2 cellular contexts compared by ENCODE assay signal in genomic region chr4:113760852-113761681, GRCh38.
A peak's percentile ranks its signal among the peaks of the same experiment; 100 is the strongest.
TF ChIP-seq lines count a peak whose summit lies in the region.

No MANE protein-coding gene starts in this region.

TF ChIP-seq in IMR-90, 13 proteins besides CTCF, POLR2A, EP300 and RAD21:
- TF ChIP-seq SMC3 (IDR thresholded peaks at IDR 0.05; ENCODE audit: low read depth, low read length) (no peak), USF2 (IDR thresholded peaks at IDR 0.05; ENCODE audit: low read depth, low read length) (no peak), MXI1 (IDR thresholded peaks at IDR 0.05; ENCODE audit: borderline replicate concordance, low read depth, low read length) (peak; percentile 44; the same call in 1 of the 2 replicates), MAZ (IDR thresholded peaks at IDR 0.05; ENCODE audit: borderline replicate concordance, low read depth, low read length) (no peak), CEBPB (IDR thresholded peaks at IDR 0.05; ENCODE audit: low read depth, low read length) (peak; percentile 96), BHLHE40 (IDR thresholded peaks at IDR 0.05; ENCODE audit: low read depth, low read length) (peak; percentile 89; the same call in 1 of the 2 replicates), RFX5 (IDR thresholded peaks at IDR 0.05; ENCODE audit: low read depth, low read length) (no peak), RCOR1 (IDR thresholded peaks at IDR 0.05; ENCODE audit: insufficient replicate concordance, low read length) (no peak)

TF ChIP-seq in GM12878, 131 proteins besides CTCF, POLR2A, EP300 and RAD21:
- peak; percentile 77; the same call in 1 of the 2 replicates for TF ChIP-seq BACH1 (IDR thresholded peaks at IDR 0.05; ENCODE audit: borderline replicate concordance)
- no peak for TF ChIP-seq E2F4 (IDR thresholded peaks at IDR 0.05; ENCODE audit: low read depth, low read length)
- TF ChIP-seq NFXL1 (IDR thresholded peaks at IDR 0.05; ENCODE audit: borderline replicate concordance) = no peak
- peak; percentile 43; the same call in 1 of the 2 replicates for TF ChIP-seq DPF2 (IDR thresholded peaks at IDR 0.05)
- TF ChIP-seq NR2C1 (IDR thresholded peaks at IDR 0.05) = 0 out of 2 replicates have a peak, but pooled peaks have one; percentile 8
- 0 out of 2 replicates have a peak, but pooled peaks have one; percentile 61 for TF ChIP-seq MLLT1 (IDR thresholded peaks at IDR 0.05)
- TF ChIP-seq ZZZ3 (IDR thresholded peaks at IDR 0.05; ENCODE audit: control insufficient read depth, insufficient read length, low read depth) = no peak
- no peak for TF ChIP-seq BMI1 (IDR thresholded peaks at IDR 0.05; ENCODE audit: borderline replicate concordance)
- no peak for TF ChIP-seq POU2F2 (IDR thresholded peaks at IDR 0.05; ENCODE audit: borderline replicate concordance, low read depth, low read length)
- no peak for TF ChIP-seq ZNF217 (IDR thresholded peaks at IDR 0.05)
- TF ChIP-seq ZNF384 (IDR thresholded peaks at IDR 0.05; ENCODE audit: borderline replicate concordance, low read depth, low read length) = 0 out of 2 replicates have a peak, but pooled peaks have one; percentile 6
- no peak for TF ChIP-seq NR2C2 (IDR thresholded peaks at IDR 0.05; ENCODE audit: borderline replicate concordance, control insufficient read depth, insufficient read length, low read depth)
- TF ChIP-seq ZSCAN29 (IDR thresholded peaks at IDR 0.05) = 0 out of 2 replicates have a peak, but pooled peaks have one; percentile 59
- peak; percentile 35 to 73; a peak in 2 of 4 replicates for TF ChIP-seq BHLHE40 (IDR thresholded peaks at IDR 0.05; ENCODE audit: borderline replicate concordance in 1 of 2, low read depth in 2 of 2, low read length in 1 of 2)
- 0 out of 2 replicates have a peak, but pooled peaks have one; percentile 21 for TF ChIP-seq STAT1 (conservative IDR thresholded peaks at IDR 0.05)
- 0 out of 2 replicates have a peak, but pooled peaks have one; percentile 2 for TF ChIP-seq PAX5 (IDR thresholded peaks at IDR 0.05; ENCODE audit: borderline replicate concordance, low read depth, low read length)
- peak; percentile 31 for TF ChIP-seq NKRF (conservative IDR thresholded peaks at IDR 0.05)
- 0 out of 2 replicates have a peak, but pooled peaks have one; percentile 4 for TF ChIP-seq YY1 (IDR thresholded peaks at IDR 0.05; ENCODE audit: low read depth, low read length)
- TF ChIP-seq MEF2B (IDR thresholded peaks at IDR 0.05; ENCODE audit: partially characterized antibody, poor library complexity, severe bottlenecking) = no peak
- no peak for TF ChIP-seq CEBPB (IDR thresholded peaks at IDR 0.05; ENCODE audit: borderline replicate concordance in 1 of 2, low read depth in 2 of 2, low read length in 2 of 2)
- no peak for TF ChIP-seq NFYA (IDR thresholded peaks at IDR 0.05; ENCODE audit: borderline replicate concordance, low read depth, low read length)
- TF ChIP-seq CBX5 (IDR thresholded peaks at IDR 0.05; ENCODE audit: low read depth) = 0 out of 2 replicates have a peak, but pooled peaks have one; percentile 6
- TF ChIP-seq ZNF207 (IDR thresholded peaks at IDR 0.05; ENCODE audit: borderline replicate concordance) = peak; percentile 21; the same call in 1 of the 2 replicates
- TF ChIP-seq NR2F1 (conservative IDR thresholded peaks at IDR 0.05) = peak; percentile 14; the same call in 1 of the 2 replicates
- TF ChIP-seq SKIL (IDR thresholded peaks at IDR 0.05; ENCODE audit: low read depth, poor library complexity, severe bottlenecking) = no peak
- TF ChIP-seq HDGF (IDR thresholded peaks at IDR 0.05) = no peak
- TF ChIP-seq CBX3 (IDR thresholded peaks at IDR 0.05; ENCODE audit: borderline replicate concordance, low read depth) = no peak
- TF ChIP-seq ZBTB40 (IDR thresholded peaks at IDR 0.05; ENCODE audit: borderline replicate concordance) = no peak
- no peak for TF ChIP-seq KAT2A (conservative IDR thresholded peaks at IDR 0.05; ENCODE audit: control insufficient read depth, low read depth, low read length)
- TF ChIP-seq IRF5 (IDR thresholded peaks at IDR 0.05; ENCODE audit: borderline replicate concordance) = no peak
- no peak for TF ChIP-seq ELK1 (IDR thresholded peaks at IDR 0.05; ENCODE audit: low read depth, low read length)
- TF ChIP-seq LARP7 (IDR thresholded peaks at IDR 0.05) = 0 out of 2 replicates have a peak, but pooled peaks have one; percentile 62
- peak; percentile 22; the same call in 1 of the 2 replicates for TF ChIP-seq TAF1 (IDR thresholded peaks at IDR 0.05; ENCODE audit: borderline replicate concordance, low read depth, low read length)
- TF ChIP-seq STAT3 (IDR thresholded peaks at IDR 0.05; ENCODE audit: low read depth, low read length) = no peak
- no peak for TF ChIP-seq ZBTB33 (IDR thresholded peaks at IDR 0.05)
- no peak for TF ChIP-seq MTA3 (IDR thresholded peaks at IDR 0.05; ENCODE audit: borderline replicate concordance, low read length)
- TF ChIP-seq IKZF1 (conservative IDR thresholded peaks at IDR 0.05) = no peak
- TF ChIP-seq FOXM1 (IDR thresholded peaks at IDR 0.05; ENCODE audit: low read depth, low read length) = no peak
- TF ChIP-seq SMC3 (IDR thresholded peaks at IDR 0.05; ENCODE audit: borderline replicate concordance, low read length) = no peak
- no peak for TF ChIP-seq SMAD5 (IDR thresholded peaks at IDR 0.05; ENCODE audit: low read depth)
